In genomic region chr18:68219274-68219673, GRCh38 we compare ENCODE assay signal across 16 cellular contexts.
"Had no signal": no experiment of that assay in that cellular context is flagged by ENCODE, and none has a peak within 500 bp of the region (broad histone marks: within the 10 kb centered on the region; RNA-seq: fewer than 3 reads in every experiment).

No MANE protein-coding gene starts in this region.

- ATAC-seq: esophagus mucosa; foreskin keratinocyte; left colon; mucosa of descending colon; naive thymus-derived CD8-positive, alpha-beta T cell had no signal

- H3K4me3 ChIP-seq: adrenal gland, mucosa of descending colon, prostate gland, right lobe of liver had no signal

- H3K27ac ChIP-seq: adrenal gland, brain microvascular endothelial cell, foreskin keratinocyte, prostate gland, right lobe of liver had no signal

- H3K4me1 ChIP-seq: foreskin keratinocyte, prostate gland, right lobe of liver had no signal

- H3K36me3 ChIP-seq: adrenal gland, brain microvascular endothelial cell, prostate gland, right lobe of liver had no signal

- DNase-seq: activated CD4-positive, alpha-beta T cell treated with anti-CD3 and anti-CD28 coated beads, Interleukin-2, amount 10 ng/mL, durations not matched to agents 7 days and 5 days; activated CD4-positive, CD25-positive, alpha-beta regulatory T cell; activated naive CD4-positive, alpha-beta T cell treated with anti-CD3 and anti-CD28 coated beads, Interleukin-2, amount 50 U/mL, for 16 hours; brain microvascular endothelial cell; cerebellar nuclear complex; dermis blood vessel endothelial cell; foreskin keratinocyte; left colon; mucosa of descending colon; naive thymus-derived CD8-positive, alpha-beta T cell; right lobe of liver; stimulated activated naive CD4-positive, alpha-beta T cell treated with Interleukin-2 at 50 U/mL for 16 hours; T-helper 2 cell had no signal

- H3K27me3 ChIP-seq: adrenal gland, brain microvascular endothelial cell, foreskin keratinocyte, right lobe of liver had no signal

- H3K9me3 ChIP-seq: adrenal gland, mucosa of descending colon, prostate gland, right lobe of liver had no signal
